In the genomic region with DNA sequence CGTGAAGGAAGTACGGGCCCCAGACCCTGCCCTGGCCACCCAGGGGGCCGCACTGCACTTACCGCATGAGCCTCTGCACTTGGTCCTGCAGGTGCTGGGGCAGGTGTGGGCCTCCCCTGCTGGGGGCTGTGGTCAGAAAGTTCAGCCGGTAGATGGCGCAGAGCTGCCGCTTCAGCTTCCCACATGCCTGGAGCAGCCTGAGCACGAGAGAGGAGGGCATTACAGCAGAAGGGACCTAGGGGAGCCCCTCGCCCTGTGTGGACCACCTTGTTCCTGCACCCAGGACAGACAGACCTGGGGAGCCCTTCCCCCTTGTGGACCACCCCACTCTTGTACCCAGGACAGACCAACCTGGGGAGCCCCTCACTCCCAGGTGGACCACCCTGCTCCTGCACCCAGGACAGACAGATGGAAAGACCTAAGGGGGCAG, we compare ENCODE assay signal across 1 cellular context.
TF ChIP-seq lines count a peak whose summit lies in the region.

No MANE protein-coding gene starts in this region.

TF ChIP-seq in HepG2, 621 proteins besides CTCF, POLR2A, EP300 and RAD21 (continued from another document and continues in another):
- TF ChIP-seq ZNF687 (CRISPR knock-in tag; IDR thresholded peaks at IDR 0.05) (peak; percentile 91), ZBTB20 (CRISPR knock-in tag; IDR thresholded peaks at IDR 0.05; ENCODE audit: borderline replicate concordance, low read depth) (no peak), PRDM10 (CRISPR knock-in tag; IDR thresholded peaks at IDR 0.05; ENCODE audit: low read depth) (no peak), TRIM24 (CRISPR knock-in tag; IDR thresholded peaks at IDR 0.05) (no peak), SRF (IDR thresholded peaks at IDR 0.05; ENCODE audit: low read depth, low read length) (no peak), XRCC5 (optimal IDR thresholded peaks at IDR 0.05; ENCODE audit: low read length) (peak; percentile 48), MED13 (CRISPR knock-in tag; IDR thresholded peaks at IDR 0.05) (no peak), ZBTB34 (CRISPR knock-in tag; IDR thresholded peaks at IDR 0.05) (no peak), SMARCE1 (IDR thresholded peaks at IDR 0.05; ENCODE audit: borderline replicate concordance) (no peak), HOXA7 (CRISPR knock-in tag; IDR thresholded peaks at IDR 0.05) (no peak), ZNF839 (CRISPR knock-in tag; IDR thresholded peaks at IDR 0.05; ENCODE audit: borderline replicate concordance) (no peak), IRX3 (CRISPR knock-in tag; IDR thresholded peaks at IDR 0.05; ENCODE audit: borderline replicate concordance, low read depth) (no peak), JARID2 (CRISPR knock-in tag; IDR thresholded peaks at IDR 0.05; ENCODE audit: insufficient replicate concordance) (no peak), SAP130 (CRISPR knock-in tag; IDR thresholded peaks at IDR 0.05; ENCODE audit: low read depth) (no peak), ZNF34 (CRISPR knock-in tag; IDR thresholded peaks at IDR 0.05; ENCODE audit: borderline replicate concordance) (no peak), DRAP1 (CRISPR knock-in tag; IDR thresholded peaks at IDR 0.05) (no peak), ZNF546 (CRISPR knock-in tag; conservative IDR thresholded peaks at IDR 0.05) (no peak), SOX13 (IDR thresholded peaks at IDR 0.05) (no peak), SOX13 (CRISPR knock-in tag; conservative IDR thresholded peaks at IDR 0.05 in 1 of 2, IDR thresholded peaks at IDR 0.05 in 1 of 2) (no peak), ZNF468 (CRISPR knock-in tag; IDR thresholded peaks at IDR 0.05) (no peak), ZNF768 (CRISPR knock-in tag; IDR thresholded peaks at IDR 0.05) (0 out of 2 replicates have a peak, but pooled peaks have one; percentile 41), SMYD3 (CRISPR knock-in tag; IDR thresholded peaks at IDR 0.05) (no peak), ZSCAN5A (CRISPR knock-in tag; IDR thresholded peaks at IDR 0.05; ENCODE audit: borderline replicate concordance) (no peak), FOXO4 (CRISPR knock-in tag; conservative IDR thresholded peaks at IDR 0.05) (0 out of 2 replicates have a peak, but pooled peaks have one; percentile 60), RCOR2 (CRISPR knock-in tag; IDR thresholded peaks at IDR 0.05) (no peak), ZNF713 (CRISPR knock-in tag; IDR thresholded peaks at IDR 0.05) (no peak), ZNF354B (CRISPR knock-in tag; IDR thresholded peaks at IDR 0.05) (no peak), DR1 (CRISPR knock-in tag; IDR thresholded peaks at IDR 0.05) (no peak), SALL1 (CRISPR knock-in tag; IDR thresholded peaks at IDR 0.05) (peak; percentile 53; the same call in 1 of the 2 replicates), KLF12 (CRISPR knock-in tag; IDR thresholded peaks at IDR 0.05; ENCODE audit: borderline replicate concordance) (no peak), MBD4 (IDR thresholded peaks at IDR 0.05; ENCODE audit: borderline replicate concordance, low read length) (no peak), REST (IDR thresholded peaks at IDR 0.05; ENCODE audit: borderline replicate concordance in 1 of 2, low read depth in 1 of 2, low read length in 2 of 2) (no peak), ZNF737 (CRISPR knock-in tag; IDR thresholded peaks at IDR 0.05; ENCODE audit: borderline replicate concordance) (no peak), POLR2G (IDR thresholded peaks at IDR 0.05; ENCODE audit: low read depth, low read length) (no peak), ZNF879 (CRISPR knock-in tag; IDR thresholded peaks at IDR 0.05) (no peak), PHF8 (CRISPR knock-in tag; IDR thresholded peaks at IDR 0.05) (0 out of 2 replicates have a peak, but pooled peaks have one; percentile 24), RFX5 (IDR thresholded peaks at IDR 0.05; ENCODE audit: low read depth, low read length) (no peak), RBM22 (optimal IDR thresholded peaks at IDR 0.05; ENCODE audit: low read length) (no peak), GTF2F1 (IDR thresholded peaks at IDR 0.05; ENCODE audit: low read length) (no peak), ZFP37 (CRISPR knock-in tag; IDR thresholded peaks at IDR 0.05; ENCODE audit: borderline replicate concordance) (no peak), TBP (CRISPR knock-in tag; IDR thresholded peaks at IDR 0.05) (no peak), HDAC6 (IDR thresholded peaks at IDR 0.05; ENCODE audit: low read depth, low read length) (no peak)
- TF ChIP-seq, protein P1, sequence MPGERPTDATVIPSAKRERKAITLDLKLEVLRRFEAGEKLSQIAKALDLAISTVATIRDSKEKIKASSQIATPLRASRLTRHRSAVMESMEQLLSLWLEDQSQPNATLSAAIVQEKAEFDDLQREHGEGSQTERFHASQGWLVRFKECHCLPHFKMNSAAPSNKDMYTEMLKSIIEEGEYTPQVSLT (CRISPR knock-in tag; IDR thresholded peaks at IDR 0.05; ENCODE audit: borderline replicate concordance, low read depth), result no peak
- TF ChIP-seq, protein P2, sequence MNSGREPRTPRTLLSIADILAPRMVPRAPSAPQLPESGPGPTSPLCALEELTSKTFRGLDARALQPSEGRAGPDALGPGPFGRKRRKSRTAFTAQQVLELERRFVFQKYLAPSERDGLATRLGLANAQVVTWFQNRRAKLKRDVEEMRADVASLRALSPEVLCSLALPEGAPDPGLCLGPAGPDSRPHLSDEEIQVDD (CRISPR knock-in tag; IDR thresholded peaks at IDR 0.05; ENCODE audit: borderline replicate concordance), result no peak
